In the genomic region with DNA sequence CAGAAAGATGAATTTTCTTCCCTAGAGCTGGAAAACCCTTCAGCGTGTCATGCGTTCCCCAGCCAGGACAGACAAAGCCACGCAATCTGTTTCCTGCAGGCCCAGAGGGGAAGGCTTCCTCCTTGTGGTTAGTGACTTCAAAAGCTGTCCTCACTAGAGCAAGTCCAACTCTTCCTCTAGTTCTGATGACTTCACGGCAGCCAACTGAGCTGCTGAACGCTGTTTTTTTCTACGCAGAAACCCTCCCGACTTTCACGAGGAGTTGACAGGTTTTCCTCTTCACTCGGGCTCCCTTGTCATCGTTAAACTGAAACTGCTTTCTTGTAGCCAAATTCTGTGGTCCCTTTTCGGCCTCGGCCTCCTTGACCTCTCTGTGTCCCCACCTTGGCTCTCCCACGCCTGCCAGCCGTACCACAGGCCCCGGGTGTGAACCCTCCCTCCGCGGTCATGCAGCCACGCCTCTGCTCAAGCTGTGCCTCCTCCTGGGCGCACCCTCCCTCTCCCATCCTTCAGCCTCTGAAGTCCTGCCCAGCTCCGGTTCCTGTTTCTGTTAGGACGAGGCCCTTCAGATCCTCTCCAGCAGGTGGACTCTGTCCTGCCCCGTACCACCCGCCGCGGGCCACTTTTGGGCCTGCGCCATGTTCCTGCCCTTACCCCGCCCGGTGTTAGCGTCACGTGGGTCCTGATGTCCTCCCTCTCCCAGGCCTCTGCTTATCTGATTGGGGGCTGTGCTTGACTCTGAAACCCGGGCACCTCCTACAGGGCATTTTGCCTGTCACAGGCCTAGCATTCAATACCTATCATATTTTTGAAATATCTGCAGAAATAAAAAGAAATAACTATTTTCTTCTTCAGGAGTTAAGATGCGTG, we compare ENCODE assay signal across 1 cellular context.
TF ChIP-seq lines count a peak whose summit lies in the region.

No MANE protein-coding gene starts in this region.

TF ChIP-seq in K562, 482 proteins besides CTCF, POLR2A, EP300 and RAD21 (continued from another document and continues in another):
- TF ChIP-seq, protein P1, sequence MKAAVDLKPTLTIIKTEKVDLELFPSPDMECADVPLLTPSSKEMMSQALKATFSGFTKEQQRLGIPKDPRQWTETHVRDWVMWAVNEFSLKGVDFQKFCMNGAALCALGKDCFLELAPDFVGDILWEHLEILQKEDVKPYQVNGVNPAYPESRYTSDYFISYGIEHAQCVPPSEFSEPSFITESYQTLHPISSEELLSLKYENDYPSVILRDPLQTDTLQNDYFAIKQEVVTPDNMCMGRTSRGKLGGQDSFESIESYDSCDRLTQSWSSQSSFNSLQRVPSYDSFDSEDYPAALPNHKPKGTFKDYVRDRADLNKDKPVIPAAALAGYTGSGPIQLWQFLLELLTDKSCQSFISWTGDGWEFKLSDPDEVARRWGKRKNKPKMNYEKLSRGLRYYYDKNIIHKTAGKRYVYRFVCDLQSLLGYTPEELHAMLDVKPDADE (conservative IDR thresholded peaks at IDR 0.05; ENCODE audit: control insufficient read depth, low read depth, low read length), result peak; percentile 79
- TF ChIP-seq TSC22D4 (tag; IDR thresholded peaks at IDR 0.05), result no peak
- peak; percentile 56; the same call in 1 of the 2 replicates for TF ChIP-seq SUPT5H (IDR thresholded peaks at IDR 0.05)
- TF ChIP-seq PRDM10 (IDR thresholded peaks at IDR 0.05; ENCODE audit: partially characterized antibody), result peak; percentile 77
- no peak for TF ChIP-seq MCM3 (IDR thresholded peaks at IDR 0.05)
- TF ChIP-seq NFRKB (IDR thresholded peaks at IDR 0.05; ENCODE audit: low read depth), result peak; percentile 64
- TF ChIP-seq SNRNP70 (optimal IDR thresholded peaks at IDR 0.05; ENCODE audit: low read depth, low read length), result no peak
- TF ChIP-seq, protein P2, sequence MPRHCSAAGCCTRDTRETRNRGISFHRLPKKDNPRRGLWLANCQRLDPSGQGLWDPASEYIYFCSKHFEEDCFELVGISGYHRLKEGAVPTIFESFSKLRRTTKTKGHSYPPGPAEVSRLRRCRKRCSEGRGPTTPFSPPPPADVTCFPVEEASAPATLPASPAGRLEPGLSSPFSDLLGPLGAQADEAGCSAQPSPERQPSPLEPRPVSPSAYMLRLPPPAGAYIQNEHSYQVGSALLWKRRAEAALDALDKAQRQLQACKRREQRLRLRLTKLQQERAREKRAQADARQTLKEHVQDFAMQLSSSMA (CRISPR knock-in tag; IDR thresholded peaks at IDR 0.05), result no peak
- TF ChIP-seq TAF7 (tag; IDR thresholded peaks at IDR 0.05), result peak; percentile 46; the same call in 1 of the 2 replicates
- peak; percentile 91 for TF ChIP-seq MYNN (IDR thresholded peaks at IDR 0.05)
- no peak for TF ChIP-seq MYNN (CRISPR knock-in tag; IDR thresholded peaks at IDR 0.05)
- no peak for TF ChIP-seq ZKSCAN3 (CRISPR knock-in tag; IDR thresholded peaks at IDR 0.05)
- TF ChIP-seq, protein P3, sequence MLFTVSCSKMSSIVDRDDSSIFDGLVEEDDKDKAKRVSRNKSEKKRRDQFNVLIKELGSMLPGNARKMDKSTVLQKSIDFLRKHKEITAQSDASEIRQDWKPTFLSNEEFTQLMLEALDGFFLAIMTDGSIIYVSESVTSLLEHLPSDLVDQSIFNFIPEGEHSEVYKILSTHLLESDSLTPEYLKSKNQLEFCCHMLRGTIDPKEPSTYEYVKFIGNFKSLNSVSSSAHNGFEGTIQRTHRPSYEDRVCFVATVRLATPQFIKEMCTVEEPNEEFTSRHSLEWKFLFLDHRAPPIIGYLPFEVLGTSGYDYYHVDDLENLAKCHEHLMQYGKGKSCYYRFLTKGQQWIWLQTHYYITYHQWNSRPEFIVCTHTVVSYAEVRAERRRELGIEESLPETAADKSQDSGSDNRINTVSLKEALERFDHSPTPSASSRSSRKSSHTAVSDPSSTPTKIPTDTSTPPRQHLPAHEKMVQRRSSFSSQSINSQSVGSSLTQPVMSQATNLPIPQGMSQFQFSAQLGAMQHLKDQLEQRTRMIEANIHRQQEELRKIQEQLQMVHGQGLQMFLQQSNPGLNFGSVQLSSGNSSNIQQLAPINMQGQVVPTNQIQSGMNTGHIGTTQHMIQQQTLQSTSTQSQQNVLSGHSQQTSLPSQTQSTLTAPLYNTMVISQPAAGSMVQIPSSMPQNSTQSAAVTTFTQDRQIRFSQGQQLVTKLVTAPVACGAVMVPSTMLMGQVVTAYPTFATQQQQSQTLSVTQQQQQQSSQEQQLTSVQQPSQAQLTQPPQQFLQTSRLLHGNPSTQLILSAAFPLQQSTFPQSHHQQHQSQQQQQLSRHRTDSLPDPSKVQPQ (CRISPR knock-in tag; IDR thresholded peaks at IDR 0.05; ENCODE audit: borderline replicate concordance), result 0 out of 2 replicates have a peak, but pooled peaks have one; percentile 42
- TF ChIP-seq MCM7 (IDR thresholded peaks at IDR 0.05), result no peak
- no peak for TF ChIP-seq CHCHD3 (CRISPR knock-in tag; IDR thresholded peaks at IDR 0.05)
- no peak for TF ChIP-seq ZNF347 (CRISPR knock-in tag; IDR thresholded peaks at IDR 0.05; ENCODE audit: low read depth)
- peak; percentile 76; the same call in 1 of the 2 replicates for TF ChIP-seq KLF16 (IDR thresholded peaks at IDR 0.05)
- TF ChIP-seq TFE3 (CRISPR knock-in tag; IDR thresholded peaks at IDR 0.05), result peak; percentile 93
- TF ChIP-seq ZNF311 (CRISPR knock-in tag; IDR thresholded peaks at IDR 0.05), result no peak
- TF ChIP-seq TCF7 (IDR thresholded peaks at IDR 0.05; ENCODE audit: borderline replicate concordance), result peak; percentile 79
- no peak for TF ChIP-seq ZNF197 (CRISPR knock-in tag; IDR thresholded peaks at IDR 0.05; ENCODE audit: low read depth)
- TF ChIP-seq, protein P4, sequence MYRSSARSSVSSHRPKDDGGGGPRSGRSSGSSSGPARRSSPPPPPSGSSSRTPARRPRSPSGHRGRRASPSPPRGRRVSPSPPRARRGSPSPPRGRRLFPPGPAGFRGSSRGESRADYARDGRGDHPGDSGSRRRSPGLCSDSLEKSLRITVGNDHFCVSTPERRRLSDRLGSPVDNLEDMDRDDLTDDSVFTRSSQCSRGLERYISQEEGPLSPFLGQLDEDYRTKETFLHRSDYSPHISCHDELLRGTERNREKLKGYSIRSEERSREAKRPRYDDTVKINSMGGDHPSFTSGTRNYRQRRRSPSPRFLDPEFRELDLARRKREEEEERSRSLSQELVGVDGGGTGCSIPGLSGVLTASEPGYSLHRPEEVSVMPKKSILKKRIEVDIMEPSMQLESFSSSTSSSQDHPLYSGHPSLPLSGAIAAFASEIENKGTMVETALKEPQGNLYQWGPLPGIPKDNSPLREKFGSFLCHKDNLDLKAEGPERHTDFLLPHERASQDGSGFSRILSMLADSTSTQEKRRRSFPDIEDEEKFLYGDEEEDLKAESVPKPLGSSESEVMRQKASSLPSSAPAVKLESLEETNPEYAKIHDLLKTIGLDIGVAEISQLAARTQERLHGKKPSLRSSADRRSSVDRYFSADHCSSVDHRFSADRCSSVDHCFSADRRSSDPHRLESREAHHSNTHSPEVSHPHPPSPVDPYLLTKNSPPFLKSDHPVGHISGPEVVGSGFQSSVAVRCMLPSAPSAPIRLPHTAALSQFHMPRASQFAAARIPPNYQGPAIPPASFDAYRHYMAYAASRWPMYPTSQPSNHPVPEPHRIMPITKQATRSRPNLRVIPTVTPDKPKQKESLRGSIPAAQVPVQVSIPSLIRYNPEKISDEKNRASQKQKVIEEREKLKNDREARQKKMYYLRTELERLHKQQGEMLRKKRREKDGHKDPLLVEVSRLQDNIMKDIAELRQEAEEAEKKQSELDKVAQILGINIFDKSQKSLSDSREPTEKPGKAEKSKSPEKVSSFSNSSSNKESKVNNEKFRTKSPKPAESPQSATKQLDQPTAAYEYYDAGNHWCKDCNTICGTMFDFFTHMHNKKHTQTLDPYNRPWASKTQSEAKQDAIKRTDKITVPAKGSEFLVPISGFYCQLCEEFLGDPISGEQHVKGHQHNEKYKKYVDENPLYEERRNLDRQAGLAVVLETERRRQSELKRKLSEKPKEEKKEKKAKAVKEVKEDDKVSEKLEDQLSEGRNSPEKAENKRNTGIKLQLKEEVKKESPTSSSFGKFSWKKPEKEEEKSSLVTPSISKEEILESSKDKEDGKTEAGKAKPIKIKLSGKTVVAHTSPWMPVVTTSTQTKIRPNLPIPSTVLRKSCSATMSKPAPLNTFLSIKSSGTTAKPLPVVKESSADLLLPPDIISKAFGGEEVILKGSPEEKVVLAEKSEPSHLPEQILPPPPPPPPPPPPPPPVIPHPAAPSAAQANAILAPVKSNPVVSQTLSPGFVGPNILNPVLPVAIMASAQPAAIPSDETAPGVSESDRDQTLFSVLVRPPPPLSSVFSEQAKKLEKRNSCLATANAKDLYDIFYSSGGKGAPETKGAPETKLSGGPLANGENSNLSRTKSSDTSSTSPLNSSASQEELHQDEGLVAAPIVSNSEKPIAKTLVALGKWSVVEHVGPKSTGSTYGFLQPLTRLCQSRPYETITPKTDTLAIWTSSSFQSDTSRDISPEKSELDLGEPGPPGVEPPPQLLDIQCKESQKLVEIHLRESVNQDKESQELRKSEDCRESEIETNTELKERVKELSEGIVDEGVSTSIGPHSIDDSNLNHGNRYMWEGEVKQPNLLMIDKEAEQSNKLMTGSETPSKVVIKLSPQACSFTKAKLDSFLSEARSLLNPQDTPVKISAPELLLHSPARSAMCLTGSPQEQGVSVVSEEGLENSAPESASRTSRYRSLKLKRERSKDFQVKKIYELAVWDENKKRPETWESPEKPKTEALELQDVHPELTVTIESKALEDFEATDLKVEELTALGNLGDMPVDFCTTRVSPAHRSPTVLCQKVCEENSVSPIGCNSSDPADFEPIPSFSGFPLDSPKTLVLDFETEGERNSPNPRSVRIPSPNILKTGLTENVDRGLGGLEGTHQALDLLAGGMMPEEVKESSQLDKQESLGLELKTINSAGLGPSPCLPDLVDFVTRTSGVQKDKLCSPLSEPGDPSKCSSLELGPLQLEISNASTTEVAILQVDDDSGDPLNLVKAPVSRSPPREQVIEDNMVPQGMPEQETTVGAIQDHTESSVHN (IDR thresholded peaks at IDR 0.05; ENCODE audit: borderline replicate concordance in 1 of 2, low read depth in 1 of 2), result peak in 1 of 2 experiments; percentile 55; a peak in 2 of 4 replicates
- TF ChIP-seq MXI1 (IDR thresholded peaks at IDR 0.05; ENCODE audit: low read depth, low read length), result peak; percentile 30; the same call in 1 of the 2 replicates
- peak; percentile 73 for TF ChIP-seq NBN (IDR thresholded peaks at IDR 0.05; ENCODE audit: low read depth)
- peak; percentile 23; the same call in 1 of the 2 replicates for TF ChIP-seq MTA2 (IDR thresholded peaks at IDR 0.05; ENCODE audit: low read depth)
- peak; percentile 63; the same call in 1 of the 2 replicates for TF ChIP-seq ETV5 (CRISPR knock-in tag; IDR thresholded peaks at IDR 0.05; ENCODE audit: low read depth)
- peak; percentile 53; the same call in 1 of the 2 replicates for TF ChIP-seq EHMT2 (IDR thresholded peaks at IDR 0.05)
- TF ChIP-seq MNT (conservative IDR thresholded peaks at IDR 0.05), result peak; percentile 92 to 95
- no peak for TF ChIP-seq SNAPC5 (CRISPR knock-in tag; IDR thresholded peaks at IDR 0.05)
- no peak for TF ChIP-seq PPARD (CRISPR knock-in tag; IDR thresholded peaks at IDR 0.05)
- no peak for TF ChIP-seq KAT8 (IDR thresholded peaks at IDR 0.05; ENCODE audit: low read depth)
